Comparison of ENCODE assay signal across 23 cellular contexts in genomic region chr5:141844414-141845097, GRCh38. TPM values are rescaled to one million over a fixed set of nuclear protein-coding genes. Genes with fewer than 3 reads are reported as not detected.
DNase-seq lines count a peak whose midpoint lies in the region; ATAC-seq and TF ChIP-seq lines count a peak whose summit lies in the region.
"Had no signal": no experiment of that assay in that cellular context is flagged by ENCODE, and none has a peak within 500 bp of the region (broad histone marks: within the 10 kb centered on the region; RNA-seq: fewer than 3 reads in every experiment).

No MANE protein-coding gene starts in this region.

- no peak for DNase-seq in GM23338 (ENCODE audit: low spot score)
- no peak for DNase-seq in dorsolateral prefrontal cortex
- no peak for DNase-seq in mesenchymal stem cell
- DNase-seq in stomach: no peak
- no peak for DNase-seq in ureter (ENCODE audit: low spot score)
- no peak for DNase-seq in effector memory CD4-positive, alpha-beta T cell
- DNase-seq in NCI-H2227 treated with DMSO at 0.1 percent for 48 hours (lab: John Stamatoyannopoulos, UW): no peak
- DNase-seq: activated CD4-positive, alpha-beta T cell treated with anti-CD3 and anti-CD28 coated beads, Interleukin-2, amount 50 U/mL, for 1 hour; activated naive CD4-positive, alpha-beta T cell treated with anti-CD3 and anti-CD28 coated beads, Interleukin-2, amount 10 ng/mL, durations not matched to agents 7 days and 5 days; amniotic stem cell; DMS79; naive thymus-derived CD4-positive, alpha-beta T cell; NCI-H1105 treated with DMSO at 0.1 percent for 48 hours; NCI-H2081; NCI-H446 had no signal

- H3K27me3 ChIP-seq in GM23338 (ENCODE audit: insufficient read depth) (no peaks in the 10 kb centered on the region), dorsolateral prefrontal cortex (no peaks in the 10 kb centered on the region), mesenchymal stem cell (ENCODE audit: control insufficient read depth in 1 of 2, insufficient read depth in 1 of 2, low read length in 2 of 2) (peaks cover 52 to 60% of the 10 kb centered on the region in 2 experiments), stomach (peaks cover 0 to 32% (median 0%) of the 10 kb centered on the region in 3 donors)
- H3K27me3 ChIP-seq in effector memory CD4-positive, alpha-beta T cell (replicated peaks; ENCODE audit: control insufficient read depth, insufficient read depth, low read length, poor library complexity, severe bottlenecking): no peaks in the 10 kb centered on the region
- H3K27me3 ChIP-seq: BE2C, cardiac muscle cell, right lobe of liver had no signal

- peaks cover 90% of the 10 kb centered on the region for H3K4me1 Mint-ChIP-seq in GM23338

- no peaks in the 10 kb centered on the region; the same call in 2 of the 3 replicates for H3K9me3 Mint-ChIP-seq in GM23338
- H3K9me3 Mint-ChIP-seq: activated naive CD4-positive, alpha-beta T cell treated with anti-CD3 and anti-CD28 coated beads, Interleukin-2, amount 10 ng/mL, durations not matched to agents 7 days and 5 days; IgD-negative memory B cell; naive thymus-derived CD4-positive, alpha-beta T cell; T-helper 2 cell treated with Interferon-gamma antibody and Interleukin-4, amounts not matched to agents 5 μg/mL and 100 μg/mL, for 36 hours had no signal

- H3K36me3 Mint-ChIP-seq in GM23338 (ENCODE audit: low read depth): peaks cover 8% of the 10 kb centered on the region
- H3K36me3 Mint-ChIP-seq: IgD-negative memory B cell; naive thymus-derived CD4-positive, alpha-beta T cell had no signal

- peak overlapping the region; percentile 62 for H3K4me2 ChIP-seq in GM23338
- H3K4me2 ChIP-seq in mesenchymal stem cell (ENCODE audit: low read length, poor library complexity, severe bottlenecking): no peak overlapping the region

- no peak for TF ChIP-seq POLR2A in stomach (IDR thresholded peaks at IDR 0.05)

- H3K36me3 ChIP-seq in GM23338 (ENCODE audit: insufficient read depth) (no peaks in the 10 kb centered on the region), mesenchymal stem cell (ENCODE audit: control insufficient read depth in 1 of 2, insufficient read depth in 2 of 2, low read depth in 1 of 2, low read length in 2 of 2) (no peaks in the 10 kb centered on the region), stomach (no peaks in the 10 kb centered on the region)
- no peaks in the 10 kb centered on the region for H3K36me3 ChIP-seq in effector memory CD4-positive, alpha-beta T cell (ENCODE audit: control insufficient read depth, insufficient read depth, low read length)
- H3K36me3 ChIP-seq: BE2C, cardiac muscle cell, right lobe of liver, WERI-Rb-1 had no signal

- no peak overlapping the region for H4K8ac ChIP-seq in mesenchymal stem cell (ENCODE audit: low read length)

- H3K4me3 Mint-ChIP-seq in GM23338: no peak overlapping the region; the same call in 1 of the 3 replicates
- H3K4me3 Mint-ChIP-seq: activated naive CD4-positive, alpha-beta T cell treated with anti-CD3 and anti-CD28 coated beads, Interleukin-2, amount 10 ng/mL, durations not matched to agents 7 days and 5 days; IgD-negative memory B cell; T-helper 2 cell treated with Interferon-gamma antibody and Interleukin-4, amounts not matched to agents 5 μg/mL and 100 μg/mL, for 36 hours had no signal

- TF ChIP-seq CTCF in GM23338 (conservative IDR thresholded peaks at IDR 0.05; ENCODE audit: low read depth in 2 of 2) (no peak), dorsolateral prefrontal cortex (IDR thresholded peaks at IDR 0.05 in 54 of 56, conservative IDR thresholded peaks at IDR 0.05 in 2 of 56; ENCODE audit: low read depth in 1 of 56, partially characterized antibody in 56 of 56) (no peak), stomach (IDR thresholded peaks at IDR 0.05) (no peak)

- no peak for ATAC-seq in GM23338
- ATAC-seq in HG03520 (IDR thresholded peaks at IDR 0.05; ENCODE audit: unreplicated experiment): no peak
- ATAC-seq: naive thymus-derived CD4-positive, alpha-beta T cell; Right ventricle myocardium inferior had no signal

- peak overlapping the region; percentile 98 for H3K27ac Mint-ChIP-seq in GM23338
- H3K27ac Mint-ChIP-seq: activated naive CD4-positive, alpha-beta T cell treated with anti-CD3 and anti-CD28 coated beads, Interleukin-2, amount 10 ng/mL, durations not matched to agents 7 days and 5 days; IgD-negative memory B cell; T-helper 2 cell treated with Interferon-gamma antibody and Interleukin-4, amounts not matched to agents 5 μg/mL and 100 μg/mL, for 36 hours had no signal

- H3K79me1 ChIP-seq in mesenchymal stem cell (replicated peaks; ENCODE audit: low read length, poor library complexity, severe bottlenecking): no peaks in the 10 kb centered on the region

- no peak overlapping the region for H3K23ac ChIP-seq in mesenchymal stem cell (ENCODE audit: low read length in 2 of 2)

- H4K20me1 ChIP-seq in GM23338 (replicated peaks; ENCODE audit: insufficient read depth): no peaks in the 10 kb centered on the region

- no peak overlapping the region; the same call in 1 of the 2 replicates for H3K4me3 ChIP-seq in GM23338
- H3K4me3 ChIP-seq in dorsolateral prefrontal cortex: peak overlapping the region in 5 of 59 donors; percentile 1 to 44 (median 31)
- no peak overlapping the region for H3K4me3 ChIP-seq in mesenchymal stem cell (ENCODE audit: insufficient read depth in 1 of 2, low read depth in 1 of 2, low read length in 2 of 2)
- no peak overlapping the region for H3K4me3 ChIP-seq in stomach
- H3K4me3 ChIP-seq in effector memory CD4-positive, alpha-beta T cell (ENCODE audit: insufficient read depth, low read depth, low read length, poor library complexity, severe bottlenecking): no peak overlapping the region
- H3K4me3 ChIP-seq: cardiac muscle cell, right lobe of liver had no signal

- peak overlapping the region in 1 of 2 experiments; percentile 69 for H2BK12ac ChIP-seq in mesenchymal stem cell (ENCODE audit: low read length in 2 of 2)

- H3K9me3 ChIP-seq in mesenchymal stem cell (ENCODE audit: control insufficient read depth, low read length): no peaks in the 10 kb centered on the region
- no peaks in the 10 kb centered on the region for H3K9me3 ChIP-seq in stomach
- no peaks in the 10 kb centered on the region for H3K9me3 ChIP-seq in effector memory CD4-positive, alpha-beta T cell (ENCODE audit: control insufficient read depth, low read length)
- H3K9me3 ChIP-seq: BE2C, right lobe of liver had no signal

- intact Hi-C loops in dorsolateral prefrontal cortex (cut with DNase I) (no loop called here), stomach (cut with DNase I; ENCODE audit: low total_unique reads) (no loop called here)

- 89% methylated on average over 7 of the region's 9 CpGs for WGBS in mesenchymal stem cell
- WGBS in stomach, 5 donors: 47 to 59% (median 57%) methylated on average over 9 of the region's 9 CpGs

- H3K79me2 ChIP-seq in GM23338 (replicated peaks; ENCODE audit: insufficient read depth): peaks cover 8% of the 10 kb centered on the region

- peaks cover 23% of the 10 kb centered on the region for H3K27me3 Mint-ChIP-seq in GM23338 (ENCODE audit: insufficient read depth, low read depth, poor library complexity)

- no peak overlapping the region for H2AFZ ChIP-seq in GM23338
- H2AFZ ChIP-seq in mesenchymal stem cell (ENCODE audit: low read depth, low read length): no peak overlapping the region

- H3K27ac ChIP-seq in GM23338 (ENCODE audit: low read depth) (peak overlapping the region; percentile 96; the same call in 1 of the 2 replicates), dorsolateral prefrontal cortex (peak overlapping the region in 50 of 59 donors; percentile 24 to 100 (median 78)), mesenchymal stem cell (ENCODE audit: low read length, poor library complexity, severe bottlenecking) (no peak overlapping the region), stomach (peak overlapping the region in 4 of 5 donors; percentile 75 to 91 (median 79))
- H3K27ac ChIP-seq in effector memory CD4-positive, alpha-beta T cell (ENCODE audit: insufficient read depth, low read length, poor library complexity, severe bottlenecking): no peak overlapping the region
- H3K27ac ChIP-seq: cardiac muscle cell, right lobe of liver had no signal

- no peak overlapping the region for H3K4ac ChIP-seq in mesenchymal stem cell (ENCODE audit: low read depth in 1 of 2, low read length in 2 of 2)

- H2BK120ac ChIP-seq in mesenchymal stem cell (ENCODE audit: low read depth, low read length): no peak overlapping the region

- no peak overlapping the region for H2BK15ac ChIP-seq in mesenchymal stem cell (ENCODE audit: low read depth, poor library complexity, severe bottlenecking)

- H3K9ac ChIP-seq in mesenchymal stem cell (ENCODE audit: low read length): no peak overlapping the region

- no peak overlapping the region for H3K14ac ChIP-seq in mesenchymal stem cell (ENCODE audit: low read length in 2 of 2)

- no peak overlapping the region for H2AK5ac ChIP-seq in mesenchymal stem cell (ENCODE audit: low read length, severe bottlenecking)

- H4K91ac ChIP-seq in mesenchymal stem cell (ENCODE audit: low read length): peak overlapping the region; percentile 59

- H3K18ac ChIP-seq in mesenchymal stem cell (ENCODE audit: low read depth in 1 of 2, low read length in 2 of 2): peak overlapping the region in 1 of 2 experiments; percentile 23

- H2BK5ac ChIP-seq in mesenchymal stem cell (ENCODE audit: low read depth, low read length, poor library complexity, severe bottlenecking): no peak overlapping the region

- H3F3A ChIP-seq in GM23338 (replicated peaks; ENCODE audit: low read depth): peaks cover 39% of the 10 kb centered on the region

- no peak for TF ChIP-seq EP300 in stomach (IDR thresholded peaks at IDR 0.05)

- H3K4me1 ChIP-seq in GM23338 (ENCODE audit: insufficient read depth): peaks cover 88% of the 10 kb centered on the region
- H3K4me1 ChIP-seq in mesenchymal stem cell (ENCODE audit: control insufficient read depth, insufficient read depth, low read depth, low read length): peaks cover 7% of the 10 kb centered on the region
- H3K4me1 ChIP-seq in stomach: peaks cover 72 to 97% (median 83%) of the 10 kb centered on the region in 4 donors
- H3K4me1 ChIP-seq in effector memory CD4-positive, alpha-beta T cell (ENCODE audit: control insufficient read depth, insufficient read depth, low read length, poor library complexity, severe bottlenecking): no peaks in the 10 kb centered on the region

- no peaks in the 10 kb centered on the region for H3K9me2 ChIP-seq in GM23338 (ENCODE audit: insufficient read depth)

TF ChIP-seq in GM23338, 12 proteins besides CTCF, POLR2A, EP300 and RAD21 (continues in another document):
- TF ChIP-seq CREB1 (CRISPR knock-in tag; IDR thresholded peaks at IDR 0.05; ENCODE audit: low read depth) (no peak), ZNF114 (CRISPR knock-in tag; IDR thresholded peaks at IDR 0.05) (no peak), ZNF331 (CRISPR knock-in tag; IDR thresholded peaks at IDR 0.05; ENCODE audit: low read depth) (no peak), EZH2phosphoT487 (IDR thresholded peaks at IDR 0.05; ENCODE audit: unreplicated experiment) (no peak)

RNA-seq across cellular contexts. Expression of gene PCDH1, which starts 33.7 kb away (rescaled TPM):
- 155 and 183 TPM in 2 replicates for total RNA-seq in GM23338 (2014; rRNA removed; shearing (Covaris generic))
- 26.2 and 27.8 TPM in 2 replicates for polyA plus RNA-seq in GM23338 (2016; fragmentation: Nextera tagmentation; extraction: Ambion mirVana)
- 100 to 1,000 TPM in 12 of 120 experiments, 10 to 100 TPM in 108; 37.8 to 132 (median 87.1) TPM for total RNA-seq in dorsolateral prefrontal cortex
- polyA plus RNA-seq in mesenchymal stem cell (2013, experiment 1 of 2): 2.1 TPM
- polyA plus RNA-seq in mesenchymal stem cell (2013, experiment 2 of 2): 2.0 TPM
- 10 to 100 TPM; 35.3 to 96.9 (median 79.1) TPM for total RNA-seq in stomach
- 10 to 100 TPM in 2 of 3 donors, 1 to 10 TPM in 1; 8.7 to 20.9 (median 10.6) TPM for polyA plus RNA-seq in stomach
- total RNA-seq in ureter: 127 TPM

Comparison
In these comparisons a context has a peak if more than half of its experiments do, and no peak if none do; other contexts are left out.
1. H3K27ac ChIP-seq: peak in GM23338 (single experiment), dorsolateral prefrontal cortex (50 of 59) and stomach (4 of 5); none in mesenchymal stem cell (single experiment) and effector memory CD4-positive, alpha-beta T cell (single experiment).